In the genomic region with DNA sequence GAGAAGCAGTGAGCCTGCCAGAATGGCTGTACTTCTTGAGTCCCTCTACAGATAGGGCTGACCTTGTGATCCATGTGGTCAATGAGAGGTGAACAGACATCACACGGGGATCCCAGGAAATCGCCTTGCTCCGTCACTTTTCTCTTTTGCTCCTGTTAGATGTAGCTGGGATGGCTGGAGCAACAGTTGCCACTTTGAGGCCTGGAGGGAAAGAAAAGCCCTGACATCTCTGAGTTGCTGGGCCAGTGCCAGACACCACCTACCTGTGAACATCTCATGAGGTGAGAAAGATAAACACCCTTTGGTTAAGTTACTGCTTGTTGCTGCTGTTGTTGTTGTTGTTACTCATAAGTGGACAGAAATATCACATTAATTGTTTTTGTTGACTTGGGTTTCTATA, we compare ENCODE assay signal across 2 cellular contexts.
TF ChIP-seq lines count a peak whose summit lies in the region.

No MANE protein-coding gene starts in this region.

TF ChIP-seq in SK-N-SH, 30 proteins besides CTCF, POLR2A, EP300 and RAD21 (continued from another document):
- TF ChIP-seq, protein P1, sequence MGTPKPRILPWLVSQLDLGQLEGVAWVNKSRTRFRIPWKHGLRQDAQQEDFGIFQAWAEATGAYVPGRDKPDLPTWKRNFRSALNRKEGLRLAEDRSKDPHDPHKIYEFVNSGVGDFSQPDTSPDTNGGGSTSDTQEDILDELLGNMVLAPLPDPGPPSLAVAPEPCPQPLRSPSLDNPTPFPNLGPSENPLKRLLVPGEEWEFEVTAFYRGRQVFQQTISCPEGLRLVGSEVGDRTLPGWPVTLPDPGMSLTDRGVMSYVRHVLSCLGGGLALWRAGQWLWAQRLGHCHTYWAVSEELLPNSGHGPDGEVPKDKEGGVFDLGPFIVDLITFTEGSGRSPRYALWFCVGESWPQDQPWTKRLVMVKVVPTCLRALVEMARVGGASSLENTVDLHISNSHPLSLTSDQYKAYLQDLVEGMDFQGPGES (IDR thresholded peaks at IDR 0.05; ENCODE audit: low read depth, low read length), result no peak
- no peak for TF ChIP-seq SMC3 (IDR thresholded peaks at IDR 0.05; ENCODE audit: low read depth, low read length)

TF ChIP-seq in SK-N-SH treated with all-trans-retinoic acid at 6 μM for 48 hours, 23 proteins besides CTCF, POLR2A, EP300 and RAD21 (continued from another document):
- TF ChIP-seq ZNF565 (CRISPR knock-in tag; conservative IDR thresholded peaks at IDR 0.05; ENCODE audit: low read depth) (no peak), BACH2 (CRISPR knock-in tag; IDR thresholded peaks at IDR 0.05; ENCODE audit: borderline replicate concordance) (no peak), PPARA (CRISPR knock-in tag; IDR thresholded peaks at IDR 0.05; ENCODE audit: borderline replicate concordance) (no peak), ISL1 (CRISPR knock-in tag; IDR thresholded peaks at IDR 0.05) (no peak)
- TF ChIP-seq, protein P2, sequence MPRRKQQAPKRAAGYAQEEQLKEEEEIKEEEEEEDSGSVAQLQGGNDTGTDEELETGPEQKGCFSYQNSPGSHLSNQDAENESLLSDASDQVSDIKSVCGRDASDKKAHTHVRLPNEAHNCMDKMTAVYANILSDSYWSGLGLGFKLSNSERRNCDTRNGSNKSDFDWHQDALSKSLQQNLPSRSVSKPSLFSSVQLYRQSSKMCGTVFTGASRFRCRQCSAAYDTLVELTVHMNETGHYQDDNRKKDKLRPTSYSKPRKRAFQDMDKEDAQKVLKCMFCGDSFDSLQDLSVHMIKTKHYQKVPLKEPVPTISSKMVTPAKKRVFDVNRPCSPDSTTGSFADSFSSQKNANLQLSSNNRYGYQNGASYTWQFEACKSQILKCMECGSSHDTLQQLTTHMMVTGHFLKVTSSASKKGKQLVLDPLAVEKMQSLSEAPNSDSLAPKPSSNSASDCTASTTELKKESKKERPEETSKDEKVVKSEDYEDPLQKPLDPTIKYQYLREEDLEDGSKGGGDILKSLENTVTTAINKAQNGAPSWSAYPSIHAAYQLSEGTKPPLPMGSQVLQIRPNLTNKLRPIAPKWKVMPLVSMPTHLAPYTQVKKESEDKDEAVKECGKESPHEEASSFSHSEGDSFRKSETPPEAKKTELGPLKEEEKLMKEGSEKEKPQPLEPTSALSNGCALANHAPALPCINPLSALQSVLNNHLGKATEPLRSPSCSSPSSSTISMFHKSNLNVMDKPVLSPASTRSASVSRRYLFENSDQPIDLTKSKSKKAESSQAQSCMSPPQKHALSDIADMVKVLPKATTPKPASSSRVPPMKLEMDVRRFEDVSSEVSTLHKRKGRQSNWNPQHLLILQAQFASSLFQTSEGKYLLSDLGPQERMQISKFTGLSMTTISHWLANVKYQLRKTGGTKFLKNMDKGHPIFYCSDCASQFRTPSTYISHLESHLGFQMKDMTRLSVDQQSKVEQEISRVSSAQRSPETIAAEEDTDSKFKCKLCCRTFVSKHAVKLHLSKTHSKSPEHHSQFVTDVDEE (CRISPR knock-in tag; IDR thresholded peaks at IDR 0.05), result no peak
TF ChIP-seq in SK-N-SH treated with all-trans-retinoic acid at 6 μM for 48 hours: peak in this region for 0.
